In genomic region chr10:86366902-86367338, GRCh38 we compare ENCODE assay signal across 9 cellular contexts. TPM values are rescaled to one million over a fixed set of nuclear protein-coding genes. Genes with fewer than 3 reads are reported as not detected.
DNase-seq lines count a peak whose midpoint lies in the region; ATAC-seq and TF ChIP-seq lines count a peak whose summit lies in the region.
"Had no signal": no experiment of that assay in that cellular context is flagged by ENCODE, and none has a peak within 500 bp of the region (broad histone marks: within the 10 kb centered on the region; RNA-seq: fewer than 3 reads in every experiment).

No MANE protein-coding gene starts in this region.

- no peaks in the 10 kb centered on the region for H3K9me3 Mint-ChIP-seq in endodermal cell

- H3K36me3 Mint-ChIP-seq in endodermal cell (ENCODE audit: low read depth): no peaks in the 10 kb centered on the region

- H3K4me2 ChIP-seq in BLaER1: peak overlapping the region; percentile 96

- DNase-seq in stimulated activated CD4-positive, alpha-beta T cell treated with anti-CD3 and anti-CD28 coated beads, Interleukin-4, amount 100 ng/mL, for 24 hours: no peak
- DNase-seq in endodermal cell: no peak
- no peak for DNase-seq in stimulated activated CD4-positive, alpha-beta T cell treated with anti-CD3 and anti-CD28 coated beads, Interleukin-4, amount 100 ng/mL, for 4 hours
- DNase-seq in activated CD4-positive, alpha-beta T cell treated with anti-CD3 and anti-CD28 coated beads, Interleukin-2, amount 50 U/mL, for 4 hours: no peak
- DNase-seq: DND-41 had no signal

- no peak overlapping the region for H3K4me3 Mint-ChIP-seq in endodermal cell

- H3K4me1 ChIP-seq in BLaER1 (peaks cover 36% of the 10 kb centered on the region), ectodermal cell (ENCODE audit: control insufficient read depth, insufficient read depth, low read length) (peaks cover 20% of the 10 kb centered on the region), neuron (ENCODE audit: insufficient read depth, low read length) (no peaks in the 10 kb centered on the region), endodermal cell (ENCODE audit: control insufficient read depth, insufficient read depth, low read length) (no peaks in the 10 kb centered on the region)

- WGBS in ectodermal cell, 2 experiments: 2% methylated on average over 56 of the region's 56 CpGs
- WGBS in endodermal cell (ENCODE audit: insufficient coverage in 1 of 2, insufficient read length in 1 of 2), 2 experiments: 2% methylated on average over 56 of the region's 56 CpGs; no CpG with 5 or more reads in 1 of the 2 experiments

- H3K9me3 ChIP-seq in BLaER1 (no peaks in the 10 kb centered on the region), ectodermal cell (ENCODE audit: control insufficient read depth, low read length) (no peaks in the 10 kb centered on the region), neuron (ENCODE audit: low read length) (no peaks in the 10 kb centered on the region), endodermal cell (ENCODE audit: control insufficient read depth, low read length) (no peaks in the 10 kb centered on the region)

- peaks cover 85% of the 10 kb centered on the region for H3K27me3 ChIP-seq in BLaER1
- peaks cover 95% of the 10 kb centered on the region for H3K27me3 ChIP-seq in ectodermal cell (ENCODE audit: control insufficient read depth, insufficient read depth, low read length, poor library complexity, severe bottlenecking)
- peaks cover 79% of the 10 kb centered on the region for H3K27me3 ChIP-seq in neuron (ENCODE audit: insufficient read depth, low read length)
- peaks cover 96% of the 10 kb centered on the region for H3K27me3 ChIP-seq in endodermal cell (ENCODE audit: control insufficient read depth, insufficient read depth, low read length, poor library complexity, severe bottlenecking)

- no peak overlapping the region for H3K27ac Mint-ChIP-seq in endodermal cell

- peaks cover 91% of the 10 kb centered on the region for H3K27me3 Mint-ChIP-seq in endodermal cell (ENCODE audit: insufficient read depth)

- peak overlapping the region; percentile 34 for H2AFZ ChIP-seq in neuron (ENCODE audit: low read depth, low read length)

- no peak for TF ChIP-seq CTCF in endodermal cell (conservative IDR thresholded peaks at IDR 0.05)

- H3K4me3 ChIP-seq in BLaER1 (peak overlapping the region; percentile 73), ectodermal cell (ENCODE audit: insufficient read depth, low read depth, low read length) (peak overlapping the region; percentile 34), neuron (ENCODE audit: low read length) (peak overlapping the region; percentile 39), endodermal cell (ENCODE audit: low read length) (no peak overlapping the region)

- H3K27ac ChIP-seq in BLaER1: no peak overlapping the region
- no peak overlapping the region for H3K27ac ChIP-seq in ectodermal cell (ENCODE audit: insufficient read depth, low read depth, low read length, poor library complexity, severe bottlenecking)
- no peak overlapping the region for H3K27ac ChIP-seq in endodermal cell (ENCODE audit: low read depth, low read length)

- H4K20me1 ChIP-seq in BLaER1: peaks cover 54% of the 10 kb centered on the region

- peak; percentile 45 for ATAC-seq in HG02885 (IDR thresholded peaks at IDR 0.05; ENCODE audit: poor library complexity, unreplicated experiment)

- H3K36me3 ChIP-seq in BLaER1 (no peaks in the 10 kb centered on the region), ectodermal cell (ENCODE audit: control insufficient read depth, insufficient read depth, low read length) (no peaks in the 10 kb centered on the region), neuron (ENCODE audit: insufficient read depth, low read length) (no peaks in the 10 kb centered on the region), endodermal cell (ENCODE audit: control insufficient read depth, insufficient read depth, low read length) (no peaks in the 10 kb centered on the region)

- H3K9ac ChIP-seq in BLaER1 (peak overlapping the region; percentile 71), endodermal cell (ENCODE audit: extremely low read depth, low read length, poor library complexity, severe bottlenecking) (no peak overlapping the region)

- H3K4me1 Mint-ChIP-seq in endodermal cell: peaks cover 12% of the 10 kb centered on the region

RNA-seq across cellular contexts. Expression of gene GRID1, which starts 0.3 kb away (rescaled TPM):
- 0.46 TPM for polyA plus RNA-seq in ectodermal cell (2013, experiment 1 of 4)
- polyA plus RNA-seq in ectodermal cell (2013, experiment 2 of 4): 0.41 TPM
- polyA plus RNA-seq in ectodermal cell (2013, experiment 3 of 4): 0.37 TPM
- 1.3 TPM for polyA plus RNA-seq in ectodermal cell (2013, experiment 4 of 4)
- under 1 TPM; 0.13 to 0.53 TPM for total RNA-seq in endodermal cell
- 1.1 TPM for polyA plus RNA-seq in endodermal cell (2013, experiment 1 of 2)
- 0.87 TPM for polyA plus RNA-seq in endodermal cell (2013, experiment 2 of 2)
